22 cellular contexts compared by ENCODE assay signal in the genomic region with DNA sequence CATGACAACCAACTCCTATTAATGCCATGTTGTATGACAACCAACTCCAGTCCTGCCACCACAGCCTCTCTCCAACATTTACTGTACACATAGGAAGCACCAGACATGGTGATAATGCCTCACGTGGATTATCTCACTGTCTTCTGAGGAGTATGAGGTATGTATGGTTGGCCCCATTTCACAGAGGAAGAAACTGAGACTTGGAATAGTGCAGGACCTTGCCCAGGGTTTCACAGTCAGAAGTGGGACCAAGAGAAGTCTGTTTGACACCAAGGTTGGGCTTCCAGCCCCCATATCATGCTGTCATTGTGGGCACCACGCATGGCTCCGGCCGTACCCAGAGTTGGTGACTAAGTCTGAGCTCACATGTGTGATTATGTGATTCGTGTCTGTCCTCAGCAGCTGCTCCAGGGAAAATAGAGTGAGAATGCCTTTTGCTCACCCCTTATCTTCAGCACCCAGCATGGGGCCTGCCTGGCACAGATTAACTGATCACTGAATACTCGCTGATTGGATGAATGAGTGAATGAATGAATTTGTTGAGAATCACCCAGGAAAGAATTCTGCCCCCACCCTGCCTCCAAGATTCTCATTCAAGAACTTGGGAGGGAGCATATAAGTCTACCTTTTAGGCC.
DNase-seq lines count a peak whose midpoint lies in the region; ATAC-seq, FAIRE-seq and TF ChIP-seq lines count a peak whose summit lies in the region.
"Had no signal": no experiment of that assay in that cellular context is flagged by ENCODE, and none has a peak within 500 bp of the region (broad histone marks: within the 10 kb centered on the region; RNA-seq: fewer than 3 reads in every experiment).

No MANE protein-coding gene starts in this region.

- no peak for TF ChIP-seq CTCF in K562 (IDR thresholded peaks at IDR 0.05 in 2 of 3, conservative IDR thresholded peaks at IDR 0.05 in 1 of 3; ENCODE audit: insufficient read depth in 2 of 3, low read depth in 1 of 3, low read length in 3 of 3)

- H3K36me3 ChIP-seq in K562 (ENCODE audit: control insufficient read depth, insufficient read depth, low read length) = no peaks in the 10 kb centered on the region
- H3K36me3 ChIP-seq: ascending aorta, heart right ventricle, Peyer's patch, right atrium auricular region had no signal

- no peak for TF ChIP-seq EP300 in K562 (IDR thresholded peaks at IDR 0.05; ENCODE audit: low read length)

- no peak for TF ChIP-seq RAD21 in K562 (CRISPR knock-in tag; conservative IDR thresholded peaks at IDR 0.05 in 1 of 2, IDR thresholded peaks at IDR 0.05 in 1 of 2)

- no TSS peak for BruUV-seq in K562 (replicated peaks; lab: Mats Ljungman, UMichigan)

- ATAC-seq in K562 (no peak), GM21737 (IDR thresholded peaks at IDR 0.05; ENCODE audit: unreplicated experiment) (no peak), HG03025 (IDR thresholded peaks at IDR 0.05; ENCODE audit: low FRiP score, unreplicated experiment) (no peak)
- ATAC-seq: heart right ventricle, WTC11 had no signal

- H3K9me1 ChIP-seq in K562 (ENCODE audit: control insufficient read depth, insufficient read depth, low read length) = no peaks in the 10 kb centered on the region

- no peak for FAIRE-seq in K562 (lab: Jason Lieb, UNC)
- FAIRE-seq: D721Med, GM19239 had no signal

- CTCF ChIA-PET in K562 (lab: Yijun Ruan, JAX; ENCODE audit: low intra/inter-chr PET ratio) = no interaction called here

- no peak for TF ChIP-seq POLR2A in K562 (conservative IDR thresholded peaks at IDR 0.05)

- intact Hi-C loops in K562 (cut with micrococcal nuclease) = no loop called here

- H2AFZ ChIP-seq in K562 (ENCODE audit: low read depth, low read length) = no peak overlapping the region

- DNase-seq in Daoy (ENCODE audit: low read depth) (peak; percentile 96), LHCN-M2 (ENCODE audit: low read depth) (peak; percentile 88), K562 (ENCODE audit: extremely low read depth in 1 of 4, low spot score in 3 of 4) (no peak), kidney glomerular epithelial cell (lab: John Stamatoyannopoulos, UW) (peak; percentile 53), NCI-H526 treated with DMSO at 0.1 percent for 48 hours (lab: John Stamatoyannopoulos, UW) (no peak), D341Med (ENCODE audit: low spot score) (no peak)
- DNase-seq: activated gamma-delta T cell, heart right ventricle, islet precursor cell, NCI-H1105, NCI-H748 treated with DMSO at 0.1 percent for 48 hours, Peyer's patch, substantia nigra, T-helper 1 cell had no signal

- no peaks in the 10 kb centered on the region for H3K4me1 ChIP-seq in K562 (replicated peaks in 1 of 2; ENCODE audit: control insufficient read depth in 2 of 2, insufficient read depth in 2 of 2, low read length in 2 of 2)
- H3K4me1 ChIP-seq: ascending aorta, heart right ventricle, Peyer's patch, right atrium auricular region had no signal

- H3K9ac ChIP-seq in K562 (ENCODE audit: insufficient read depth in 1 of 2, low read depth in 2 of 2, low read length in 2 of 2) = no peak overlapping the region

- H4K20me1 ChIP-seq in K562 (replicated peaks; ENCODE audit: control insufficient read depth, insufficient read depth, low read length) = no peaks in the 10 kb centered on the region

- no peak overlapping the region for H3K27ac ChIP-seq in K562 (ENCODE audit: extremely low read depth, low read depth, low read length)
- H3K27ac ChIP-seq: ascending aorta, coronary artery, heart right ventricle, Peyer's patch, right atrium auricular region had no signal

- in situ Hi-C loops in K562 (cut with MboI) = no loop called here

- peaks cover 0 to 5% of the 10 kb centered on the region in 2 experiments; a peak in 2 of 5 replicates for H3K27me3 ChIP-seq in K562 (ENCODE audit: control insufficient read depth in 2 of 2, insufficient read depth in 2 of 2, low read length in 2 of 2)
- H3K27me3 ChIP-seq: ascending aorta, Peyer's patch, right atrium auricular region had no signal

- POLR2A ChIA-PET in K562 (lab: Yijun Ruan, JAX) = interaction anchor here (0.6 kb wide), 1 partner anchor 282 kb away, joined by 5 read pairs; no protein-coding TSS in a partner anchor

- H3K9me3 ChIP-seq in K562 (replicated peaks; ENCODE audit: control insufficient read depth, insufficient read depth, low read depth, low read length) = no peaks in the 10 kb centered on the region
- H3K9me3 ChIP-seq: ascending aorta had no signal

- no peaks in the 10 kb centered on the region for H3K79me2 ChIP-seq in K562 (ENCODE audit: control insufficient read depth, insufficient read depth, low read length)

- H3K4me2 ChIP-seq in K562 (ENCODE audit: insufficient read depth, low read length) = no peak overlapping the region

- 3% methylated on average over 6 of the region's 6 CpGs for whole genome bisulfite sequencing in K562 (ENCODE audit: insufficient coverage, low coverage, missing lambda C conversion rate)

- H3K4me3 ChIP-seq in K562 = no peak overlapping the region
- H3K4me3 ChIP-seq: ascending aorta, coronary artery, heart right ventricle, Peyer's patch, right atrium auricular region had no signal

TF ChIP-seq in K562, 482 proteins besides CTCF, POLR2A, EP300 and RAD21:
- TF ChIP-seq ZC3H11A (IDR thresholded peaks at IDR 0.05; ENCODE audit: low read depth, low read length) (no peak), L3MBTL2 (IDR thresholded peaks at IDR 0.05) (no peak), MLLT1 (IDR thresholded peaks at IDR 0.05) (no peak), TAF1 (IDR thresholded peaks at IDR 0.05; ENCODE audit: control insufficient read depth, extremely low read depth, insufficient read depth, low read length, severe bottlenecking) (no peak), GATAD2A (IDR thresholded peaks at IDR 0.05) (no peak), CHD4 (IDR thresholded peaks at IDR 0.05; ENCODE audit: insufficient read depth, insufficient replicate concordance, low read depth, low read length, poor library complexity, severe bottlenecking) (no peak), CBFA2T2 (conservative IDR thresholded peaks at IDR 0.05) (peak; percentile 15; the same call in 1 of the 2 replicates), ATF2 (CRISPR knock-in tag; IDR thresholded peaks at IDR 0.05) (no peak), CBFA2T3 (IDR thresholded peaks at IDR 0.05) (peak; percentile 35; the same call in 1 of the 2 replicates), SRSF9 (IDR thresholded peaks at IDR 0.05; ENCODE audit: borderline replicate concordance, low read depth, low read length) (no peak), NONO (IDR thresholded peaks at IDR 0.05; ENCODE audit: low read depth in 2 of 2, low read length in 1 of 2) (no peak), MBD2 (IDR thresholded peaks at IDR 0.05; ENCODE audit: borderline replicate concordance, low read depth) (no peak), TARDBP (IDR thresholded peaks at IDR 0.05) (no peak), TAL1 (IDR thresholded peaks at IDR 0.05) (peak; percentile 8; the same call in 1 of the 2 replicates), ARID2 (IDR thresholded peaks at IDR 0.05) (no peak), TRIM24 (IDR thresholded peaks at IDR 0.05) (no peak), ZNF75A (CRISPR knock-in tag; IDR thresholded peaks at IDR 0.05) (no peak), FOSL1 (tag; conservative IDR thresholded peaks at IDR 0.05) (0 out of 2 replicates have a peak, but pooled peaks have one; percentile 34), TCFL5 (CRISPR knock-in tag; conservative IDR thresholded peaks at IDR 0.05) (no peak), THAP7 (CRISPR knock-in tag; IDR thresholded peaks at IDR 0.05) (no peak), ETV1 (tag; conservative IDR thresholded peaks at IDR 0.05; ENCODE audit: low read depth) (no peak), HNRNPK (IDR thresholded peaks at IDR 0.05; ENCODE audit: low read depth, low read length, poor library complexity, severe bottlenecking) (no peak), MCM2 (IDR thresholded peaks at IDR 0.05; ENCODE audit: low read depth) (no peak), ZNF217 (CRISPR knock-in tag; IDR thresholded peaks at IDR 0.05) (no peak), ZNF174 (CRISPR knock-in tag; IDR thresholded peaks at IDR 0.05) (no peak)

Comparison
In these comparisons a context has a peak if more than half of its experiments do, and no peak if none do; other contexts are left out.
1. DNase-seq: peak in Daoy (single experiment), LHCN-M2 (single experiment) and kidney glomerular epithelial cell (single experiment); none in K562 (0 of 4), NCI-H526 treated with DMSO at 0.1 percent for 48 hours (single experiment) and D341Med (single experiment).